In genomic region chr16:9197957-9198661, GRCh38 we compare ENCODE assay signal across 1 cellular context.
TF ChIP-seq lines count a peak whose summit lies in the region.

No MANE protein-coding gene starts in this region.

TF ChIP-seq in WTC11, 78 proteins besides CTCF, POLR2A, EP300 and RAD21 (continued from another document):
- peak; percentile 54; the same call in 1 of the 2 replicates for TF ChIP-seq GTF2I (CRISPR knock-in tag; conservative IDR thresholded peaks at IDR 0.05)
